ENCODE assay signal across 18 cellular contexts in the genomic region with DNA sequence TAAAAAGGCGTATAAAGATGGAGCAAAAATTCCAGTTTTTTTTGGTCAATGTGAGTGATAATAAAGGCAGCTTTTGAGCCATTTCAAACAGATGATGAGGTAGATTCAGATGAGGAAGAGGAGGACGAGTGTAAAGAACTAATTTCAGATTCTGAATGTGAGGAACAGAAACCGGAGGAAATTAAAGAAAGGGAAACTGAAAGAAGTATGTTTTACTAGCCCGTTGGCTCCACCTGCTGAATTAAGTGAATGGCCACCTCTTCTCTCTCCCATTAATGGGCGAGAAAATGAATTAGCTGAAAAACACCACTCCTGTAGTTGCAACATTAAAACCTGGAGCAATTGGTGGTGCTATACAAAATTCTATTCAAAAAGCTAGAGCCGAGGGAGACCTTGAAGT. TPM values are rescaled to one million over a fixed set of nuclear protein-coding genes. Genes with fewer than 3 reads are reported as not detected.
A peak's percentile ranks its signal among the peaks of the same experiment; 100 is the strongest.
DNase-seq lines count a peak whose midpoint lies in the region; ATAC-seq and TF ChIP-seq lines count a peak whose summit lies in the region.
"Had no signal": no experiment of that assay in that cellular context is flagged by ENCODE, and none has a peak within 500 bp of the region (broad histone marks: within the 10 kb centered on the region; RNA-seq: fewer than 3 reads in every experiment).

No MANE protein-coding gene starts in this region.

- H3K36me3 Mint-ChIP-seq in HFFc6 (ENCODE audit: low read depth): no peaks in the 10 kb centered on the region
- H3K36me3 Mint-ChIP-seq: activated naive CD4-positive, alpha-beta T cell treated with anti-CD3 and anti-CD28 coated beads, Interleukin-2, amount 10 ng/mL, durations not matched to agents 7 days and 5 days; CD8-positive, alpha-beta memory T cell had no signal

- peaks cover 32% of the 10 kb centered on the region for H3K27me3 Mint-ChIP-seq in HFFc6 (ENCODE audit: insufficient read depth)

- H3K4me3 ChIP-seq in GM12865 (ENCODE audit: low read depth, low read length): no peak overlapping the region
- H3K4me3 ChIP-seq in tibial artery: no peak overlapping the region
- H3K4me3 ChIP-seq in BE2C (ENCODE audit: low read depth, low read length): no peak overlapping the region
- H3K4me3 ChIP-seq: SJCRH30 had no signal

- DNase-seq in GM12865 (ENCODE audit: low read depth) (peak; percentile 50), HFFc6 (no peak), RPMI7951 (ENCODE audit: low read depth) (peak; percentile 35), medulla oblongata (ENCODE audit: extremely low spot score) (peak; percentile 61), SHP77 (lab: John Stamatoyannopoulos, UW) (no peak), tibial artery (no peak), BE2C (no peak)
- DNase-seq: activated naive CD4-positive, alpha-beta T cell treated with anti-CD3 and anti-CD28 coated beads, Interleukin-2, amount 10 ng/mL, durations not matched to agents 7 days and 5 days; CD8-positive, alpha-beta memory T cell; foreskin melanocyte; mesendoderm; NCI-H446 treated with DMSO at 0.1 percent for 48 hours; WERI-Rb-1 had no signal

- no peaks in the 10 kb centered on the region for H3K9me3 ChIP-seq in tibial artery
- no peaks in the 10 kb centered on the region; the same call in 1 of the 2 replicates for H3K9me3 ChIP-seq in BE2C
- H3K9me3 ChIP-seq: SJCRH30 had no signal

- H3K27ac ChIP-seq in tibial artery: no peak overlapping the region
- H3K27ac ChIP-seq: SJCRH30 had no signal

- TF ChIP-seq CTCF in GM12865 (IDR thresholded peaks at IDR 0.05; ENCODE audit: insufficient read depth, low read depth, low read length, missing control alignments) (peak; percentile 26), HFFc6 (IDR thresholded peaks at IDR 0.05) (no peak), tibial artery (IDR thresholded peaks at IDR 0.05) (no peak), BE2C (IDR thresholded peaks at IDR 0.05; ENCODE audit: low read depth, low read length) (no peak)

- no peak overlapping the region for H3K27ac Mint-ChIP-seq in HFFc6
- H3K27ac Mint-ChIP-seq: activated naive CD4-positive, alpha-beta T cell treated with anti-CD3 and anti-CD28 coated beads, Interleukin-2, amount 10 ng/mL, durations not matched to agents 7 days and 5 days; CD8-positive, alpha-beta memory T cell; stimulated activated naive CD8-positive, alpha-beta T cell treated with anti-CD3 and anti-CD28 coated beads, Interleukin-15, Interleukin-2, amounts not matched to agents 100 ng/mL and 50 ng/mL, for 24 hours had no signal

- H3K9me3 Mint-ChIP-seq in HFFc6: no peaks in the 10 kb centered on the region
- H3K9me3 Mint-ChIP-seq: activated naive CD4-positive, alpha-beta T cell treated with anti-CD3 and anti-CD28 coated beads, Interleukin-2, amount 10 ng/mL, durations not matched to agents 7 days and 5 days; stimulated activated naive CD8-positive, alpha-beta T cell treated with anti-CD3 and anti-CD28 coated beads, Interleukin-15, Interleukin-2, amounts not matched to agents 100 ng/mL and 50 ng/mL, for 24 hours had no signal

- H3K4me3 Mint-ChIP-seq in HFFc6: peak overlapping the region; percentile 57; the same call in 1 of the 2 replicates
- H3K4me3 Mint-ChIP-seq: activated naive CD4-positive, alpha-beta T cell treated with anti-CD3 and anti-CD28 coated beads, Interleukin-2, amount 10 ng/mL, durations not matched to agents 7 days and 5 days; stimulated activated naive CD8-positive, alpha-beta T cell treated with anti-CD3 and anti-CD28 coated beads, Interleukin-15, Interleukin-2, amounts not matched to agents 100 ng/mL and 50 ng/mL, for 24 hours had no signal

- ATAC-seq in GM19395 (IDR thresholded peaks at IDR 0.05; ENCODE audit: unreplicated experiment): no peak
- ATAC-seq: HepG2 had no signal

- H3K27me3 ChIP-seq in tibial artery (no peaks in the 10 kb centered on the region), BE2C (no peaks in the 10 kb centered on the region)
- H3K27me3 ChIP-seq: SJCRH30 had no signal

- peaks cover 0 to 20% (median 7%) of the 10 kb centered on the region in 4 donors for H3K4me1 ChIP-seq in tibial artery
- H3K4me1 ChIP-seq in BE2C: peaks cover 5% of the 10 kb centered on the region

- peaks cover 12% of the 10 kb centered on the region; the same call in 1 of the 2 replicates for H3K4me1 Mint-ChIP-seq in HFFc6 (ENCODE audit: low read depth)
- H3K4me1 Mint-ChIP-seq: activated naive CD4-positive, alpha-beta T cell treated with anti-CD3 and anti-CD28 coated beads, Interleukin-2, amount 10 ng/mL, durations not matched to agents 7 days and 5 days had no signal

- intact Hi-C loops in tibial artery (cut with DNase I; ENCODE audit: low total_unique reads): no loop called here

- H3K36me3 ChIP-seq in tibial artery: no peaks in the 10 kb centered on the region
- no peaks in the 10 kb centered on the region for H3K36me3 ChIP-seq in BE2C
- H3K36me3 ChIP-seq: SJCRH30, WERI-Rb-1 had no signal

RNA-seq across cellular contexts. Expression of gene CYP19A1, which starts 55.4 kb away (rescaled TPM):
- total RNA-seq in HFFc6 (2021; fragmentation: NEBNext Ultra II Directional; extraction: Animal tissue kit (Norgen Biotek cat#: 25700)): under 1 TPM in 1 of 6 experiments, not detected in 5; 0.57 TPM
- 0.48 and 0.59 TPM in 2 replicates for total RNA-seq in RPMI7951 (2014; rRNA removed; shearing (Covaris generic))
- polyA plus RNA-seq in BE2C (2012; ENCODE audit: insufficient read depth, insufficient read length, low read depth): 0.56 TPM
- total RNA-seq: bronchial epithelial cell; CD8-positive, alpha-beta memory T cell; SJCRH30 had no signal
- polyA plus RNA-seq: CD8-positive, alpha-beta memory T cell had no signal

RNA-seq across cellular contexts. Expression of gene GLDN, which starts 58.4 kb away (rescaled TPM):
- total RNA-seq in HFFc6 (2021; fragmentation: NEBNext Ultra II Directional; extraction: Animal tissue kit (Norgen Biotek cat#: 25700)): not detected
- total RNA-seq in RPMI7951 (2014; rRNA removed; shearing (Covaris generic)): 0.48 and 0.78 TPM in 2 replicates
- polyA plus RNA-seq in BE2C (2012; ENCODE audit: insufficient read depth, insufficient read length, low read depth): not detected
- total RNA-seq: CD8-positive, alpha-beta memory T cell had no signal
- polyA plus RNA-seq: CD8-positive, alpha-beta memory T cell had no signal

Comparison
In these comparisons a context has a peak if more than half of its experiments do, and no peak if none do; other contexts are left out.
1. DNase-seq: peak in GM12865 (single experiment), RPMI7951 (single experiment) and medulla oblongata (single experiment); none in HFFc6 (single experiment), SHP77 (0 of 2), tibial artery (0 of 2) and BE2C (single experiment).